Comparison of ENCODE assay signal across 1 cellular context in genomic region chr17:63437287-63438091, GRCh38.
TF ChIP-seq lines count a peak whose summit lies in the region.

No MANE protein-coding gene starts in this region.

TF ChIP-seq in K562, 482 proteins besides CTCF, POLR2A, EP300 and RAD21 (continued from another document and continues in another):
- TF ChIP-seq RNF2 (IDR thresholded peaks at IDR 0.05), result no peak
- TF ChIP-seq ZNF431 (CRISPR knock-in tag; IDR thresholded peaks at IDR 0.05), result no peak
- no peak for TF ChIP-seq SAFB (IDR thresholded peaks at IDR 0.05; ENCODE audit: borderline replicate concordance, low read depth, low read length)
- TF ChIP-seq, protein P1, sequence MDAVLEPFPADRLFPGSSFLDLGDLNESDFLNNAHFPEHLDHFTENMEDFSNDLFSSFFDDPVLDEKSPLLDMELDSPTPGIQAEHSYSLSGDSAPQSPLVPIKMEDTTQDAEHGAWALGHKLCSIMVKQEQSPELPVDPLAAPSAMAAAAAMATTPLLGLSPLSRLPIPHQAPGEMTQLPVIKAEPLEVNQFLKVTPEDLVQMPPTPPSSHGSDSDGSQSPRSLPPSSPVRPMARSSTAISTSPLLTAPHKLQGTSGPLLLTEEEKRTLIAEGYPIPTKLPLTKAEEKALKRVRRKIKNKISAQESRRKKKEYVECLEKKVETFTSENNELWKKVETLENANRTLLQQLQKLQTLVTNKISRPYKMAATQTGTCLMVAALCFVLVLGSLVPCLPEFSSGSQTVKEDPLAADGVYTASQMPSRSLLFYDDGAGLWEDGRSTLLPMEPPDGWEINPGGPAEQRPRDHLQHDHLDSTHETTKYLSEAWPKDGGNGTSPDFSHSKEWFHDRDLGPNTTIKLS (IDR thresholded peaks at IDR 0.05; ENCODE audit: borderline replicate concordance, low read depth), result peak; percentile 85; the same call in 1 of the 2 replicates
- TF ChIP-seq FOSL1 (tag; conservative IDR thresholded peaks at IDR 0.05), result no peak
- peak; percentile 67; the same call in 1 of the 2 replicates for TF ChIP-seq ESRRA (IDR thresholded peaks at IDR 0.05; ENCODE audit: borderline replicate concordance, low read depth)
- no peak for TF ChIP-seq ZNF57 (CRISPR knock-in tag; IDR thresholded peaks at IDR 0.05)
- TF ChIP-seq TFAM (CRISPR knock-in tag; conservative IDR thresholded peaks at IDR 0.05), result no peak
- TF ChIP-seq HDAC8 (tag; IDR thresholded peaks at IDR 0.05), result 0 out of 2 replicates have a peak, but pooled peaks have one; percentile 27
- TF ChIP-seq ZNF707 (CRISPR knock-in tag; conservative IDR thresholded peaks at IDR 0.05), result no peak
- TF ChIP-seq, protein P2, sequence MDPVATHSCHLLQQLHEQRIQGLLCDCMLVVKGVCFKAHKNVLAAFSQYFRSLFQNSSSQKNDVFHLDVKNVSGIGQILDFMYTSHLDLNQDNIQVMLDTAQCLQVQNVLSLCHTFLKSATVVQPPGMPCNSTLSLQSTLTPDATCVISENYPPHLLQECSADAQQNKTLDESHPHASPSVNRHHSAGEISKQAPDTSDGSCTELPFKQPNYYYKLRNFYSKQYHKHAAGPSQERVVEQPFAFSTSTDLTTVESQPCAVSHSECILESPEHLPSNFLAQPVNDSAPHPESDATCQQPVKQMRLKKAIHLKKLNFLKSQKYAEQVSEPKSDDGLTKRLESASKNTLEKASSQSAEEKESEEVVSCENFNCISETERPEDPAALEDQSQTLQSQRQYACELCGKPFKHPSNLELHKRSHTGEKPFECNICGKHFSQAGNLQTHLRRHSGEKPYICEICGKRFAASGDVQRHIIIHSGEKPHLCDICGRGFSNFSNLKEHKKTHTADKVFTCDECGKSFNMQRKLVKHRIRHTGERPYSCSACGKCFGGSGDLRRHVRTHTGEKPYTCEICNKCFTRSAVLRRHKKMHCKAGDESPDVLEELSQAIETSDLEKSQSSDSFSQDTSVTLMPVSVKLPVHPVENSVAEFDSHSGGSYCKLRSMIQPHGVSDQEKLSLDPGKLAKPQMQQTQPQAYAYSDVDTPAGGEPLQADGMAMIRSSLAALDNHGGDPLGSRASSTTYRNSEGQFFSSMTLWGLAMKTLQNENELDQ (CRISPR knock-in tag; IDR thresholded peaks at IDR 0.05; ENCODE audit: borderline replicate concordance), result no peak
- TF ChIP-seq RBM39 (optimal IDR thresholded peaks at IDR 0.05; ENCODE audit: low read depth, low read length), result no peak
- peak; percentile 35; the same call in 1 of the 2 replicates for TF ChIP-seq MAX (CRISPR knock-in tag; IDR thresholded peaks at IDR 0.05)
- no peak for TF ChIP-seq ZNF140 (CRISPR knock-in tag; IDR thresholded peaks at IDR 0.05)
- no peak for TF ChIP-seq ZNF395 (CRISPR knock-in tag; IDR thresholded peaks at IDR 0.05)
- TF ChIP-seq RCOR1 (IDR thresholded peaks at IDR 0.05; ENCODE audit: borderline replicate concordance in 1 of 2, low read depth in 2 of 2, low read length in 2 of 2), result no peak
- TF ChIP-seq THRA (IDR thresholded peaks at IDR 0.05), result no peak
- no peak for TF ChIP-seq ZNF76 (CRISPR knock-in tag; IDR thresholded peaks at IDR 0.05; ENCODE audit: borderline replicate concordance)
- no peak for TF ChIP-seq RFX1 (IDR thresholded peaks at IDR 0.05)
- TF ChIP-seq TBL1XR1 (IDR thresholded peaks at IDR 0.05; ENCODE audit: low read length in 2 of 2), result no peak
- TF ChIP-seq EP400 (IDR thresholded peaks at IDR 0.05), result peak; percentile 73
- no peak for TF ChIP-seq ZNF644 (tag; IDR thresholded peaks at IDR 0.05; ENCODE audit: low read depth)
- TF ChIP-seq, protein P3, sequence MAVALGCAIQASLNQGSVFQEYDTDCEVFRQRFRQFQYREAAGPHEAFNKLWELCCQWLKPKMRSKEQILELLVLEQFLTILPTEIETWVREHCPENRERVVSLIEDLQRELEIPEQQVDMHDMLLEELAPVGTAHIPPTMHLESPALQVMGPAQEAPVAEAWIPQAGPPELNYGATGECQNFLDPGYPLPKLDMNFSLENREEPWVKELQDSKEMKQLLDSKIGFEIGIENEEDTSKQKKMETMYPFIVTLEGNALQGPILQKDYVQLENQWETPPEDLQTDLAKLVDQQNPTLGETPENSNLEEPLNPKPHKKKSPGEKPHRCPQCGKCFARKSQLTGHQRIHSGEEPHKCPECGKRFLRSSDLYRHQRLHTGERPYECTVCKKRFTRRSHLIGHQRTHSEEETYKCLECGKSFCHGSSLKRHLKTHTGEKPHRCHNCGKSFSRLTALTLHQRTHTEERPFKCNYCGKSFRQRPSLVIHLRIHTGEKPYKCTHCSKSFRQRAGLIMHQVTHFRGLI (CRISPR knock-in tag; IDR thresholded peaks at IDR 0.05), result no peak
- TF ChIP-seq ZC3H4 (CRISPR knock-in tag; IDR thresholded peaks at IDR 0.05; ENCODE audit: borderline replicate concordance), result no peak
- no peak for TF ChIP-seq TARDBP (IDR thresholded peaks at IDR 0.05)
- no peak for TF ChIP-seq DNMT1 (IDR thresholded peaks at IDR 0.05)
- TF ChIP-seq, protein P4, sequence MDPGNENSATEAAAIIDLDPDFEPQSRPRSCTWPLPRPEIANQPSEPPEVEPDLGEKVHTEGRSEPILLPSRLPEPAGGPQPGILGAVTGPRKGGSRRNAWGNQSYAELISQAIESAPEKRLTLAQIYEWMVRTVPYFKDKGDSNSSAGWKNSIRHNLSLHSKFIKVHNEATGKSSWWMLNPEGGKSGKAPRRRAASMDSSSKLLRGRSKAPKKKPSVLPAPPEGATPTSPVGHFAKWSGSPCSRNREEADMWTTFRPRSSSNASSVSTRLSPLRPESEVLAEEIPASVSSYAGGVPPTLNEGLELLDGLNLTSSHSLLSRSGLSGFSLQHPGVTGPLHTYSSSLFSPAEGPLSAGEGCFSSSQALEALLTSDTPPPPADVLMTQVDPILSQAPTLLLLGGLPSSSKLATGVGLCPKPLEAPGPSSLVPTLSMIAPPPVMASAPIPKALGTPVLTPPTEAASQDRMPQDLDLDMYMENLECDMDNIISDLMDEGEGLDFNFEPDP (CRISPR knock-in tag; IDR thresholded peaks at IDR 0.05), result no peak
- no peak for TF ChIP-seq ETS2 (tag; IDR thresholded peaks at IDR 0.05; ENCODE audit: borderline replicate concordance, poor library complexity, severe bottlenecking)
- peak; percentile 75 for TF ChIP-seq ZFX (CRISPR knock-in tag; IDR thresholded peaks at IDR 0.05)
- peak; percentile 95 for TF ChIP-seq TFAP4 (CRISPR knock-in tag; IDR thresholded peaks at IDR 0.05; ENCODE audit: borderline replicate concordance)
- no peak for TF ChIP-seq ATF7 (IDR thresholded peaks at IDR 0.05)
- no peak for TF ChIP-seq CREB3 (tag; conservative IDR thresholded peaks at IDR 0.05; ENCODE audit: low read depth)
- no peak for TF ChIP-seq MEIS2 (IDR thresholded peaks at IDR 0.05; ENCODE audit: partially characterized antibody)
- TF ChIP-seq ZNF316 (IDR thresholded peaks at IDR 0.05), result no peak
- TF ChIP-seq PHF8 (IDR thresholded peaks at IDR 0.05; ENCODE audit: borderline replicate concordance, low read length), result peak; percentile 43; the same call in 1 of the 2 replicates
- TF ChIP-seq SMC3 (conservative IDR thresholded peaks at IDR 0.05; ENCODE audit: insufficient read depth, low read depth, low read length), result no peak
- TF ChIP-seq RBM14 (IDR thresholded peaks at IDR 0.05; ENCODE audit: borderline replicate concordance, insufficient read depth, low read depth, low read length), result no peak
- no peak for TF ChIP-seq ZNF239 (CRISPR knock-in tag; IDR thresholded peaks at IDR 0.05)
- no peak for TF ChIP-seq ETV6 (IDR thresholded peaks at IDR 0.05; ENCODE audit: borderline replicate concordance in 1 of 2, low read depth in 2 of 2, low read length in 1 of 2)
- no peak for TF ChIP-seq ETV6 (CRISPR knock-in tag; IDR thresholded peaks at IDR 0.05; ENCODE audit: borderline replicate concordance)
- TF ChIP-seq EGR1 (conservative IDR thresholded peaks at IDR 0.05), result peak; percentile 56
- TF ChIP-seq, protein P5, sequence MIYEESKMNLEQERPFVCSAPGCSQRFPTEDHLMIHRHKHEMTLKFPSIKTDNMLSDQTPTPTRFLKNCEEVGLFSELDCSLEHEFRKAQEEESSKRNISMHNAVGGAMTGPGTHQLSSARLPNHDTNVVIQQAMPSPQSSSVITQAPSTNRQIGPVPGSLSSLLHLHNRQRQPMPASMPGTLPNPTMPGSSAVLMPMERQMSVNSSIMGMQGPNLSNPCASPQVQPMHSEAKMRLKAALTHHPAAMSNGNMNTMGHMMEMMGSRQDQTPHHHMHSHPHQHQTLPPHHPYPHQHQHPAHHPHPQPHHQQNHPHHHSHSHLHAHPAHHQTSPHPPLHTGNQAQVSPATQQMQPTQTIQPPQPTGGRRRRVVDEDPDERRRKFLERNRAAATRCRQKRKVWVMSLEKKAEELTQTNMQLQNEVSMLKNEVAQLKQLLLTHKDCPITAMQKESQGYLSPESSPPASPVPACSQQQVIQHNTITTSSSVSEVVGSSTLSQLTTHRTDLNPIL (CRISPR knock-in tag; IDR thresholded peaks at IDR 0.05), result no peak
- no peak for TF ChIP-seq TCFL5 (CRISPR knock-in tag; conservative IDR thresholded peaks at IDR 0.05)
- no peak for TF ChIP-seq LEF1 (IDR thresholded peaks at IDR 0.05)
- TF ChIP-seq CHD4 (IDR thresholded peaks at IDR 0.05; ENCODE audit: insufficient read depth, insufficient replicate concordance, low read depth, low read length, poor library complexity, severe bottlenecking), result no peak
- no peak for TF ChIP-seq CTBP1 (IDR thresholded peaks at IDR 0.05; ENCODE audit: borderline replicate concordance)
- TF ChIP-seq KAT2B (IDR thresholded peaks at IDR 0.05; ENCODE audit: low read depth, low read length), result no peak
- TF ChIP-seq, protein P6, sequence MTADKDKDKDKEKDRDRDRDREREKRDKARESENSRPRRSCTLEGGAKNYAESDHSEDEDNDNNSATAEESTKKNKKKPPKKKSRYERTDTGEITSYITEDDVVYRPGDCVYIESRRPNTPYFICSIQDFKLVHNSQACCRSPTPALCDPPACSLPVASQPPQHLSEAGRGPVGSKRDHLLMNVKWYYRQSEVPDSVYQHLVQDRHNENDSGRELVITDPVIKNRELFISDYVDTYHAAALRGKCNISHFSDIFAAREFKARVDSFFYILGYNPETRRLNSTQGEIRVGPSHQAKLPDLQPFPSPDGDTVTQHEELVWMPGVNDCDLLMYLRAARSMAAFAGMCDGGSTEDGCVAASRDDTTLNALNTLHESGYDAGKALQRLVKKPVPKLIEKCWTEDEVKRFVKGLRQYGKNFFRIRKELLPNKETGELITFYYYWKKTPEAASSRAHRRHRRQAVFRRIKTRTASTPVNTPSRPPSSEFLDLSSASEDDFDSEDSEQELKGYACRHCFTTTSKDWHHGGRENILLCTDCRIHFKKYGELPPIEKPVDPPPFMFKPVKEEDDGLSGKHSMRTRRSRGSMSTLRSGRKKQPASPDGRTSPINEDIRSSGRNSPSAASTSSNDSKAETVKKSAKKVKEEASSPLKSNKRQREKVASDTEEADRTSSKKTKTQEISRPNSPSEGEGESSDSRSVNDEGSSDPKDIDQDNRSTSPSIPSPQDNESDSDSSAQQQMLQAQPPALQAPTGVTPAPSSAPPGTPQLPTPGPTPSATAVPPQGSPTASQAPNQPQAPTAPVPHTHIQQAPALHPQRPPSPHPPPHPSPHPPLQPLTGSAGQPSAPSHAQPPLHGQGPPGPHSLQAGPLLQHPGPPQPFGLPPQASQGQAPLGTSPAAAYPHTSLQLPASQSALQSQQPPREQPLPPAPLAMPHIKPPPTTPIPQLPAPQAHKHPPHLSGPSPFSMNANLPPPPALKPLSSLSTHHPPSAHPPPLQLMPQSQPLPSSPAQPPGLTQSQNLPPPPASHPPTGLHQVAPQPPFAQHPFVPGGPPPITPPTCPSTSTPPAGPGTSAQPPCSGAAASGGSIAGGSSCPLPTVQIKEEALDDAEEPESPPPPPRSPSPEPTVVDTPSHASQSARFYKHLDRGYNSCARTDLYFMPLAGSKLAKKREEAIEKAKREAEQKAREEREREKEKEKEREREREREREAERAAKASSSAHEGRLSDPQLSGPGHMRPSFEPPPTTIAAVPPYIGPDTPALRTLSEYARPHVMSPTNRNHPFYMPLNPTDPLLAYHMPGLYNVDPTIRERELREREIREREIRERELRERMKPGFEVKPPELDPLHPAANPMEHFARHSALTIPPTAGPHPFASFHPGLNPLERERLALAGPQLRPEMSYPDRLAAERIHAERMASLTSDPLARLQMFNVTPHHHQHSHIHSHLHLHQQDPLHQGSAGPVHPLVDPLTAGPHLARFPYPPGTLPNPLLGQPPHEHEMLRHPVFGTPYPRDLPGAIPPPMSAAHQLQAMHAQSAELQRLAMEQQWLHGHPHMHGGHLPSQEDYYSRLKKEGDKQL (CRISPR knock-in tag; IDR thresholded peaks at IDR 0.05; ENCODE audit: borderline replicate concordance), result no peak
- TF ChIP-seq PRMT5 (CRISPR knock-in tag; IDR thresholded peaks at IDR 0.05), result no peak
- TF ChIP-seq SMAD3 (CRISPR knock-in tag; conservative IDR thresholded peaks at IDR 0.05), result no peak
- no peak for TF ChIP-seq PHF20 (IDR thresholded peaks at IDR 0.05; ENCODE audit: partially characterized antibody)
